Comparison of ENCODE assay signal across 15 cellular contexts in genomic region chr10:95443636-95444035, GRCh38.
A peak's percentile ranks its signal among the peaks of the same experiment; 100 is the strongest.
DNase-seq lines count a peak whose midpoint lies in the region; ATAC-seq and TF ChIP-seq lines count a peak whose summit lies in the region.
"Had no signal": no experiment of that assay in that cellular context is flagged by ENCODE, and none has a peak within 500 bp of the region (broad histone marks: within the 10 kb centered on the region; RNA-seq: fewer than 3 reads in every experiment).

No MANE protein-coding gene starts in this region.

- TF ChIP-seq EP300 in transverse colon (IDR thresholded peaks at IDR 0.05; ENCODE audit: low read depth): no peak

- H3K27ac ChIP-seq in ascending aorta: peak overlapping the region; percentile 93 to 96
- peak overlapping the region in 3 of 4 donors; percentile 64 to 87 (median 83) for H3K27ac ChIP-seq in esophagus squamous epithelium
- peak overlapping the region; percentile 72 to 76 for H3K27ac ChIP-seq in prostate gland
- peak overlapping the region; percentile 43 to 89 (median 88) for H3K27ac ChIP-seq in transverse colon
- H3K27ac ChIP-seq in body of pancreas: no peak overlapping the region
- H3K27ac ChIP-seq: KMS-11 had no signal

- no peaks in the 10 kb centered on the region for H3K27me3 ChIP-seq in ascending aorta
- H3K27me3 ChIP-seq in esophagus squamous epithelium: no peaks in the 10 kb centered on the region
- H3K27me3 ChIP-seq in prostate gland (replicated peaks; ENCODE audit: insufficient read depth): no peaks in the 10 kb centered on the region
- no peaks in the 10 kb centered on the region for H3K27me3 ChIP-seq in transverse colon
- no peaks in the 10 kb centered on the region for H3K27me3 ChIP-seq in body of pancreas

- intact Hi-C loops in ascending aorta (cut with DNase I): loop anchor here (2.0 kb wide), 1 partner anchor 35 kb away; no protein-coding TSS in a partner anchor
- intact Hi-C loops in esophagus squamous epithelium (cut with DNase I): no loop called here
- intact Hi-C loops in prostate gland (cut with DNase I): no loop called here
- intact Hi-C loops in transverse colon (cut with DNase I; ENCODE audit: low total_unique reads): loop anchor here (10.0 kb wide), 1 partner anchor 121 kb away; the partner anchor contains the start of gene SORBS1
- intact Hi-C loops in body of pancreas (cut with DNase I): no loop called here

- 81 to 83% methylated on average over 1 of the region's 1 CpG for WGBS in esophagus squamous epithelium, 2 donors
- WGBS in prostate gland: 82% methylated on average over 1 of the region's 1 CpG
- WGBS in transverse colon (ENCODE audit: low coverage in 1 of 2), 2 donors: 77 to 100% methylated on average over 1 of the region's 1 CpG
- 16 to 48% methylated on average over 1 of the region's 1 CpG for WGBS in body of pancreas, 2 donors

- in situ Hi-C loops in transverse colon (cut with MboI; ENCODE audit: low pct_ligation_motif_present in 1 of 4, low pct_unique_long_range_greater_than_20kb in 1 of 4, low sequenced_read_pairs in 3 of 4): loop anchor here in 1 of 4 donors (25.0 kb wide), 1 partner anchor 394 kb away; no protein-coding TSS in a partner anchor

- no peak for TF ChIP-seq POLR2A in esophagus squamous epithelium (IDR thresholded peaks at IDR 0.05)
- no peak for TF ChIP-seq POLR2A in prostate gland (IDR thresholded peaks at IDR 0.05)
- TF ChIP-seq POLR2A in transverse colon (IDR thresholded peaks at IDR 0.05): no peak
- TF ChIP-seq POLR2A in body of pancreas (IDR thresholded peaks at IDR 0.05): no peak

- no peaks in the 10 kb centered on the region for H3K9me3 ChIP-seq in ascending aorta
- no peaks in the 10 kb centered on the region for H3K9me3 ChIP-seq in esophagus squamous epithelium
- no peaks in the 10 kb centered on the region for H3K9me3 ChIP-seq in prostate gland
- H3K9me3 ChIP-seq in transverse colon: no peaks in the 10 kb centered on the region
- H3K9me3 ChIP-seq in body of pancreas: no peaks in the 10 kb centered on the region
- H3K9me3 ChIP-seq: Caco-2 had no signal

- H3K4me3 ChIP-seq in ascending aorta (peak overlapping the region in 1 of 2 donors; percentile 2), esophagus squamous epithelium (no peak overlapping the region), prostate gland (no peak overlapping the region), transverse colon (no peak overlapping the region), body of pancreas (no peak overlapping the region)

- peaks cover 20 to 26% of the 10 kb centered on the region in 2 donors for H3K36me3 ChIP-seq in ascending aorta
- no peaks in the 10 kb centered on the region for H3K36me3 ChIP-seq in esophagus squamous epithelium
- H3K36me3 ChIP-seq in prostate gland: no peaks in the 10 kb centered on the region
- no peaks in the 10 kb centered on the region for H3K36me3 ChIP-seq in transverse colon
- H3K36me3 ChIP-seq in body of pancreas (replicated peaks in 1 of 2; ENCODE audit: insufficient read depth in 1 of 2, low read depth in 2 of 2): no peaks in the 10 kb centered on the region

- TF ChIP-seq CTCF in ascending aorta (IDR thresholded peaks at IDR 0.05): no peak
- no peak for TF ChIP-seq CTCF in esophagus squamous epithelium (IDR thresholded peaks at IDR 0.05)
- no peak for TF ChIP-seq CTCF in prostate gland (IDR thresholded peaks at IDR 0.05)
- TF ChIP-seq CTCF in transverse colon (IDR thresholded peaks at IDR 0.05): no peak
- TF ChIP-seq CTCF in body of pancreas (IDR thresholded peaks at IDR 0.05): no peak

- H3K4me1 ChIP-seq in ascending aorta: peaks cover 42 to 85% of the 10 kb centered on the region in 2 donors
- peaks cover 0 to 55% (median 31%) of the 10 kb centered on the region in 3 donors for H3K4me1 ChIP-seq in esophagus squamous epithelium
- H3K4me1 ChIP-seq in prostate gland (replicated peaks): no peaks in the 10 kb centered on the region
- H3K4me1 ChIP-seq in transverse colon: peaks cover 16 to 59% (median 35%) of the 10 kb centered on the region in 4 donors
- peaks cover 45% of the 10 kb centered on the region for H3K4me1 ChIP-seq in body of pancreas

- ATAC-seq in body of pancreas: no peak
- ATAC-seq in HG03571 (IDR thresholded peaks at IDR 0.05; ENCODE audit: unreplicated experiment): no peak
- ATAC-seq in GM18873 (IDR thresholded peaks at IDR 0.05; ENCODE audit: low FRiP score, unreplicated experiment): no peak

- DNase-seq in ascending aorta (ENCODE audit: low spot score in 2 of 2) (peak in 1 of 2 donors; percentile 21), esophagus squamous epithelium (lab: John Stamatoyannopoulos, UW) (no peak), prostate gland (ENCODE audit: low spot score) (no peak), transverse colon (no peak), body of pancreas (no peak)
- DNase-seq: Caco-2; CD4-positive, CD25-positive, alpha-beta regulatory T cell; DMS153; NCI-H1436 treated with DMSO at 0.1 percent for 48 hours; NCI-H2227 treated with DMSO at 0.1 percent for 48 hours; NCI-H524; SHP77 had no signal

Comparison
In these comparisons a context has a peak if more than half of its experiments do, and no peak if none do; other contexts are left out.
1. H3K27ac ChIP-seq: peak in ascending aorta (2 of 2), esophagus squamous epithelium (3 of 4), prostate gland (2 of 2) and transverse colon (4 of 4); none in body of pancreas (0 of 4).
2. intact Hi-C loops: an anchor here in ascending aorta (2.0 kb wide) and transverse colon (10.0 kb wide); none called in esophagus squamous epithelium, prostate gland and body of pancreas.